1 cellular context compared by ENCODE assay signal in the genomic region with DNA sequence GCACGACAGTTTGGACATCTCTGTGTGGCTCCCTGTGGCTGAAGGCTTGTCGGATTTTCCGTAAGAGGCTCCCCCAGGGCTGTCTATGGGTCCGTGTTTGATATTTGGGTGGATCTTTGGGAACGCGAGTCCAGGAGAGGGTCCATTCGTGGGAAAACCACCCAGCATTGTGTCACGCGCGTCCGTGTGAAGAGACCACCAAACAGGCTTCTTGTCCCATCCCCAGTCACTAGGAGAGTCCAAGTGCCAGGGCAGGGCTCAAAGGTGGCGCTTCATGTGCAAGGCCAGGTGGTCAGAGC.
TF ChIP-seq lines count a peak whose summit lies in the region.

No MANE protein-coding gene starts in this region.

TF ChIP-seq in A549, 52 proteins besides CTCF, POLR2A, EP300 and RAD21 (continued from another document):
- TF ChIP-seq, protein P1, sequence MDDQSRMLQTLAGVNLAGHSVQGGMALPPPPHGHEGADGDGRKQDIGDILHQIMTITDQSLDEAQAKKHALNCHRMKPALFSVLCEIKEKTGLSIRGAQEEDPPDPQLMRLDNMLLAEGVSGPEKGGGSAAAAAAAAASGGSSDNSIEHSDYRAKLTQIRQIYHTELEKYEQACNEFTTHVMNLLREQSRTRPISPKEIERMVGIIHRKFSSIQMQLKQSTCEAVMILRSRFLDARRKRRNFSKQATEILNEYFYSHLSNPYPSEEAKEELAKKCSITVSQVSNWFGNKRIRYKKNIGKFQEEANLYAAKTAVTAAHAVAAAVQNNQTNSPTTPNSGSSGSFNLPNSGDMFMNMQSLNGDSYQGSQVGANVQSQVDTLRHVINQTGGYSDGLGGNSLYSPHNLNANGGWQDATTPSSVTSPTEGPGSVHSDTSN (IDR thresholded peaks at IDR 0.05): no peak
- TF ChIP-seq CEBPB (IDR thresholded peaks at IDR 0.05): no peak
- no peak for TF ChIP-seq HOXA7 (CRISPR knock-in tag; IDR thresholded peaks at IDR 0.05)
- TF ChIP-seq HOXB5 (CRISPR knock-in tag; IDR thresholded peaks at IDR 0.05): no peak
